In the genomic region with DNA sequence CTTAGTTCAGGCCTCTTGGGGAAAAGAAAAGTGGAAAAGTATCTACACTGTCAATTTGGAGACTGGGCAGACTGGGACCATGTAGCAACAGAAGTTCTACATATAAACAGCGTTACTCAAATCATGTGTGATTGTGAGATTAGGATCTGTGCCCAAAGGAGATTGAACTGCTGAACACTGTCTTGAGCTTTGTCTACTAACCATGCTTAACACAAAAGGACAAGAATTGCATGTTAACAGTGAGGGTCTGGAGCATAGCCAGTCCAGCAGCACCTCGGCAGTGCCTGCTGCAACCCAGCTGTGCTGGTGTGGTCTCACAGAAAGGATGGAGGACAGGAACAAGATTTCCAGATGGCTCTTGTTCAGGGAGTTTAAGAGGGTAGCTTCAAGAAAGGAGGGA, we compare ENCODE assay signal across 8 cellular contexts. TPM values are rescaled to one million over a fixed set of nuclear protein-coding genes. Genes with fewer than 3 reads are reported as not detected.
A peak's percentile ranks its signal among the peaks of the same experiment; 100 is the strongest.
DNase-seq lines count a peak whose midpoint lies in the region; ATAC-seq and TF ChIP-seq lines count a peak whose summit lies in the region.

No MANE protein-coding gene starts in this region.

- no peaks in the 10 kb centered on the region for H3K27me3 ChIP-seq in GM23248 (replicated peaks; ENCODE audit: insufficient read depth)
- H3K27me3 ChIP-seq in left lung: no peaks in the 10 kb centered on the region

- H3K4me3 ChIP-seq in GM23248 (no peak overlapping the region), left lung (no peak overlapping the region)

- WGBS in GM23248 (ENCODE audit: low coverage in 1 of 2, low lambda C conversion rate in 2 of 2, missing lambda C conversion rate in 2 of 2), 2 experiments: 8 to 15% methylated on average over 2 of the region's 2 CpGs

- H3K27ac Mint-ChIP-seq in activated naive CD8-positive, alpha-beta T cell treated with anti-CD3 and anti-CD28 coated beads for 36 hours: peak overlapping the region; percentile 79

- peak overlapping the region; percentile 18; the same call in 1 of the 2 replicates for H2AFZ ChIP-seq in GM23248

- H3F3A ChIP-seq in GM23248 (ENCODE audit: insufficient read depth): peaks cover 12% of the 10 kb centered on the region

- no peaks in the 10 kb centered on the region for H3K9me3 Mint-ChIP-seq in activated naive CD8-positive, alpha-beta T cell treated with anti-CD3 and anti-CD28 coated beads for 36 hours

- H3K36me3 ChIP-seq in GM23248 (ENCODE audit: low read depth) (no peaks in the 10 kb centered on the region), left lung (no peaks in the 10 kb centered on the region)

- ATAC-seq in left lung (peak; percentile 6), GM18873 (IDR thresholded peaks at IDR 0.05; ENCODE audit: low FRiP score, unreplicated experiment) (no peak), GM21576 (IDR thresholded peaks at IDR 0.05; ENCODE audit: unreplicated experiment) (no peak)

- H3K9ac ChIP-seq in GM23248: no peak overlapping the region

- peak overlapping the region; percentile 26 for H3K4me3 Mint-ChIP-seq in activated naive CD8-positive, alpha-beta T cell treated with anti-CD3 and anti-CD28 coated beads for 36 hours

- H3K27ac ChIP-seq in GM23248 (no peak overlapping the region), left lung (peak overlapping the region; percentile 63 to 73)

- intact Hi-C loops in left lung (cut with DNase I): no loop called here

- no peaks in the 10 kb centered on the region for H4K20me1 ChIP-seq in GM23248 (ENCODE audit: insufficient read depth)

- no peaks in the 10 kb centered on the region for H3K9me2 ChIP-seq in GM23248 (ENCODE audit: insufficient read depth)

- peak; percentile 30 for DNase-seq in AG08396 (ENCODE audit: low spot score)
- DNase-seq in GM23248: peak; percentile 51
- DNase-seq in activated naive CD8-positive, alpha-beta T cell treated with anti-CD3 and anti-CD28 coated beads for 36 hours: no peak
- no peak for DNase-seq in left lung
- DNase-seq in KG1 (lab: John Stamatoyannopoulos, UW): no peak
- DNase-seq in COLO829 (ENCODE audit: low spot score): no peak

- in situ Hi-C loops in GM23248 (cut with MboI): no loop called here

- peaks cover 36% of the 10 kb centered on the region for H3K36me3 Mint-ChIP-seq in activated naive CD8-positive, alpha-beta T cell treated with anti-CD3 and anti-CD28 coated beads for 36 hours

- no peaks in the 10 kb centered on the region for H3K27me3 Mint-ChIP-seq in activated naive CD8-positive, alpha-beta T cell treated with anti-CD3 and anti-CD28 coated beads for 36 hours

- H3K4me1 ChIP-seq in GM23248 (ENCODE audit: insufficient read depth): peaks cover 55% of the 10 kb centered on the region
- H3K4me1 ChIP-seq in left lung: peaks cover 13 to 69% of the 10 kb centered on the region in 2 donors

- peak overlapping the region; percentile 59 for H3K4me2 ChIP-seq in GM23248 (ENCODE audit: unreplicated experiment)

- H3K79me2 ChIP-seq in GM23248 (ENCODE audit: insufficient read depth): peaks cover 97% of the 10 kb centered on the region

- H3K4me1 Mint-ChIP-seq in activated naive CD8-positive, alpha-beta T cell treated with anti-CD3 and anti-CD28 coated beads for 36 hours: peaks cover 73% of the 10 kb centered on the region

- no peak for TF ChIP-seq CTCF in left lung (IDR thresholded peaks at IDR 0.05)

- H3K9me3 ChIP-seq in GM23248 (ENCODE audit: low read depth) (no peaks in the 10 kb centered on the region), left lung (no peaks in the 10 kb centered on the region)

RNA-seq across cellular contexts. Expression of a gene that starts 5.7 kb away (rescaled TPM):
- total RNA-seq in GM23248 (2014; rRNA removed; shearing (Covaris generic)): 460 and 499 TPM in 2 replicates
- 429 and 430 TPM in 2 replicates for polyA plus RNA-seq in GM23248 (2016; fragmentation: Nextera tagmentation; extraction: Ambion mirVana)
- 10 to 100 TPM; 42.0 to 54.0 TPM for total RNA-seq in activated naive CD8-positive, alpha-beta T cell treated with anti-CD3 and anti-CD28 coated beads for 36 hours
- total RNA-seq in left lung: 100 to 1,000 TPM; 237 to 427 TPM

Comparison
In these comparisons a context has a peak if more than half of its experiments do, and no peak if none do; other contexts are left out.
1. DNase-seq: peak in AG08396 (single experiment) and GM23248 (single experiment); none in activated naive CD8-positive, alpha-beta T cell treated with anti-CD3 and anti-CD28 coated beads for 36 hours (single experiment), left lung (0 of 2), KG1 (single experiment) and COLO829 (single experiment).